ENCODE assay signal across 26 cellular contexts in genomic region chr2:174066871-174067270, GRCh38.
"Had no signal": no experiment of that assay in that cellular context is flagged by ENCODE, and none has a peak within 500 bp of the region (broad histone marks: within the 10 kb centered on the region; RNA-seq: fewer than 3 reads in every experiment).

No MANE protein-coding gene starts in this region.

- H2AFZ ChIP-seq: parathyroid adenoma had no signal

- H3K9me3 ChIP-seq: prostate gland, spleen, testis, tibial nerve, upper lobe of right lung, vagina had no signal

- H3K9ac ChIP-seq: parathyroid adenoma had no signal

- H3K27me3 ChIP-seq: foreskin keratinocyte, testis, tibial nerve, vagina had no signal

- H3K4me1 Mint-ChIP-seq: stimulated activated naive CD8-positive, alpha-beta T cell treated with anti-CD3 and anti-CD28 coated beads, Interleukin-15, amount 100 ng/mL, for 72 hours had no signal

- H3K27ac ChIP-seq: coronary artery, dorsolateral prefrontal cortex, foreskin keratinocyte, parathyroid adenoma, prostate gland, spleen, testis, tibial nerve, upper lobe of right lung, vagina had no signal

- H3K36me3 ChIP-seq: prostate gland, spleen, tibial nerve, upper lobe of right lung, vagina had no signal

- H3K79me2 ChIP-seq: parathyroid adenoma had no signal

- H3K4me3 Mint-ChIP-seq: naive B cell; nephron; stimulated activated memory B cell treated with anti-CD40 and anti-IgM and Interleukin-4, amounts not matched to agents 10 μg/mL and 1 μg/mL and 100 μg/mL, for 72 hours; stimulated activated naive CD8-positive, alpha-beta T cell treated with anti-CD3 and anti-CD28 coated beads, Interleukin-15, amount 100 ng/mL, for 72 hours had no signal

- DNase-seq: dorsolateral prefrontal cortex; effector CD8-positive, alpha-beta T cell; foreskin keratinocyte; hippocampal formation; left colon; left ventricle myocardium superior; mesendoderm; naive B cell; spleen; stimulated activated CD4-positive, alpha-beta T cell treated with anti-CD3 and anti-CD28 coated beads, Interleukin-15, amount 100 ng/mL, for 24 hours; stimulated activated CD4-positive, alpha-beta T cell treated with anti-CD3 and anti-CD28 coated beads, Interleukin-1b, Interleukin-23, amount 100 ng/mL, for 48 hours; stimulated activated CD4-positive, alpha-beta T cell treated with anti-CD3 and anti-CD28 coated beads, Interleukin-4, amount 100 ng/mL, for 24 hours; stimulated activated naive CD8-positive, alpha-beta T cell treated with anti-CD3 and anti-CD28 coated beads, Interleukin-15, amount 100 ng/mL, for 72 hours; testis; upper lobe of right lung had no signal

- H3K9me3 Mint-ChIP-seq: nephron; stimulated activated memory B cell treated with anti-CD40 and anti-IgM and Interleukin-4, amounts not matched to agents 10 μg/mL and 1 μg/mL and 100 μg/mL, for 72 hours had no signal

- H3K4me3 ChIP-seq: coronary artery, dorsolateral prefrontal cortex, lung, prostate gland, spleen, testis, tibial nerve, upper lobe of right lung, vagina had no signal

- FAIRE-seq: endometrium had no signal

- H3K36me3 Mint-ChIP-seq: naive B cell; stimulated activated memory B cell treated with anti-CD40 and anti-IgM and Interleukin-4, amounts not matched to agents 10 μg/mL and 1 μg/mL and 100 μg/mL, for 72 hours had no signal

- H3K4me1 ChIP-seq: foreskin keratinocyte, prostate gland, testis, upper lobe of right lung, vagina had no signal

- ATAC-seq: esophagus mucosa; foreskin keratinocyte; left colon; left ventricle myocardium superior; sciatic nerve; stimulated activated memory B cell treated with anti-CD40 and anti-IgM and Interleukin-4, amounts not matched to agents 10 μg/mL and 1 μg/mL and 100 μg/mL, for 72 hours; stimulated activated naive CD8-positive, alpha-beta T cell treated with anti-CD3 and anti-CD28 coated beads, Interleukin-15, amount 100 ng/mL, for 72 hours; upper lobe of right lung had no signal

- H3K27ac Mint-ChIP-seq: naive B cell; nephron; stimulated activated memory B cell treated with anti-CD40 and anti-IgM and Interleukin-4, amounts not matched to agents 10 μg/mL and 1 μg/mL and 100 μg/mL, for 72 hours had no signal
